In genomic region chr4:146981651-146982050, GRCh38 we compare ENCODE assay signal across 1 cellular context.
TF ChIP-seq lines count a peak whose summit lies in the region.

No MANE protein-coding gene starts in this region.

TF ChIP-seq in HEK293, 187 proteins besides CTCF, POLR2A, EP300 and RAD21 (continued from another document):
- TF ChIP-seq, protein P1, sequence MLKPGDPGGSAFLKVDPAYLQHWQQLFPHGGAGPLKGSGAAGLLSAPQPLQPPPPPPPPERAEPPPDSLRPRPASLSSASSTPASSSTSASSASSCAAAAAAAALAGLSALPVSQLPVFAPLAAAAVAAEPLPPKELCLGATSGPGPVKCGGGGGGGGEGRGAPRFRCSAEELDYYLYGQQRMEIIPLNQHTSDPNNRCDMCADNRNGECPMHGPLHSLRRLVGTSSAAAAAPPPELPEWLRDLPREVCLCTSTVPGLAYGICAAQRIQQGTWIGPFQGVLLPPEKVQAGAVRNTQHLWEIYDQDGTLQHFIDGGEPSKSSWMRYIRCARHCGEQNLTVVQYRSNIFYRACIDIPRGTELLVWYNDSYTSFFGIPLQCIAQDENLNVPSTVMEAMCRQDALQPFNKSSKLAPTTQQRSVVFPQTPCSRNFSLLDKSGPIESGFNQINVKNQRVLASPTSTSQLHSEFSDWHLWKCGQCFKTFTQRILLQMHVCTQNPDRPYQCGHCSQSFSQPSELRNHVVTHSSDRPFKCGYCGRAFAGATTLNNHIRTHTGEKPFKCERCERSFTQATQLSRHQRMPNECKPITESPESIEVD (tag by site-specific recombination; IDR thresholded peaks at IDR 0.05) = peak; percentile 9; the same call in 1 of the 2 replicates
- TF ChIP-seq ZNF114 (tag by site-specific recombination; IDR thresholded peaks at IDR 0.05) (no peak), SALL2 (tag by site-specific recombination; IDR thresholded peaks at IDR 0.05; ENCODE audit: borderline replicate concordance) (no peak), EGR2 (tag by site-specific recombination; IDR thresholded peaks at IDR 0.05; ENCODE audit: low read depth) (peak; percentile 14; the same call in 1 of the 2 replicates), ZNF670 (tag by site-specific recombination; IDR thresholded peaks at IDR 0.05; ENCODE audit: low read depth) (no peak), FEZF1 (tag by site-specific recombination; IDR thresholded peaks at IDR 0.05) (peak; percentile 20; the same call in 1 of the 2 replicates)
